ENCODE assay signal across 1 cellular context in the genomic region with DNA sequence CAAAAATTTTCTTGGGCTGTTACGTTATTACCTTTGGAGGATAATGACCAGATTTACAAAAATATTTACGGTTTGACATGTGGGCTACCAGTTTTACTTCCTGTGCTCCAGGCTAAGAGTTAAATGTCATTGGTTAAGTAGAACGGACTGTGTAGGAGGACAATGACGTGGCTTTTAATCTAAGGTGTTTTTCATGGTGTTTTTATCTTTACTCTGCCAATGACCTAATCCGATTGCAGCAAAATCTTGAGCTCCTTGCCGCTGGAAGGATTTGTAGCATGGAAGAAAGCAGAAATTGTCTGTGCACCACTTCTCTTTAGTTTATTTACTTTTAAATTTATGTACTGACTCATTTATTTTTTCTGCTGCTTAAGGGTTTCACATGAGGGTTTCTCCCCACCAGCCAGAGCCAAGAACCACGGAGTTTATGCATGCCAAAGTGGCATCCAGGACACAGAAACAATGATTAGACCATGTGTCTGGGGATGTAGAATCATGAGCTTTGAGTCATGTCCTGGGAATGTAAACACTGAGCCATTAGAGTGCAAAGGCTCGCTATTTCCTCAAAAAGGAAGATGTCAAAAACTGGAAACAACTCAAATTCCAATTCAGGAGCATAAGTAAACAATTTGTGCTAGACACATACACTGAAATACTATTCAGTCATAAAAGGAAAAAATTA.
TF ChIP-seq lines count a peak whose summit lies in the region.

No MANE protein-coding gene starts in this region.

TF ChIP-seq in PFSK-1, 5 proteins besides CTCF, POLR2A, EP300 and RAD21 (continued from another document):
- TF ChIP-seq REST (IDR thresholded peaks at IDR 0.05; ENCODE audit: insufficient read depth in 1 of 2, low read depth in 2 of 2, low read length in 2 of 2) (peak in 1 of 2 experiments; percentile 62; a peak in 1 of 4 replicates), TAF1 (IDR thresholded peaks at IDR 0.05; ENCODE audit: borderline replicate concordance, insufficient read depth, low read length) (peak; percentile 41; the same call in 1 of the 2 replicates), POLR2AphosphoS5 (IDR thresholded peaks at IDR 0.05; ENCODE audit: low read depth, low read length) (no peak)
